Comparison of ENCODE assay signal across 18 cellular contexts in genomic region chr10:131532291-131532690, GRCh38.
DNase-seq lines count a peak whose midpoint lies in the region; ATAC-seq lines count a peak whose summit lies in the region.
"Had no signal": no experiment of that assay in that cellular context is flagged by ENCODE, and none has a peak within 500 bp of the region (broad histone marks: within the 10 kb centered on the region; RNA-seq: fewer than 3 reads in every experiment).

No MANE protein-coding gene starts in this region.

- ATAC-seq in GM21825 (IDR thresholded peaks at IDR 0.05; ENCODE audit: unreplicated experiment), result no peak
- ATAC-seq: GM23338, HCT116 had no signal

- DNase-seq in NCI-H146 (lab: John Stamatoyannopoulos, UW) (peak; percentile 78), NCI-H146 treated with DMSO at 0.1 percent for 48 hours (lab: John Stamatoyannopoulos, UW; ENCODE audit: unreplicated experiment) (peak; percentile 2), ecto neural progenitor cell (ENCODE audit: low spot score) (peak; percentile 36), posterior vena cava (ENCODE audit: low spot score) (peak; percentile 77), T-helper 2 cell (no peak)
- DNase-seq: ACHN; BE2C; C1 segment of cervical spinal cord; CD4-positive, CD25-positive, alpha-beta regulatory T cell; CD8-positive, alpha-beta memory T cell; COR-L47; DMS 273 treated with DMSO at 0.1 percent for 48 hours; H7; HFFc6; IMR-90 had no signal

- intact Hi-C loops in posterior vena cava (cut with DNase I), result no loop called here

Comparison
In these comparisons a context has a peak if more than half of its experiments do, and no peak if none do; other contexts are left out.
1. DNase-seq: peak in NCI-H146 (single experiment), NCI-H146 treated with DMSO at 0.1 percent for 48 hours (single experiment), ecto neural progenitor cell (single experiment) and posterior vena cava (single experiment); none in T-helper 2 cell (0 of 5).